8 cellular contexts compared by ENCODE assay signal in the genomic region with DNA sequence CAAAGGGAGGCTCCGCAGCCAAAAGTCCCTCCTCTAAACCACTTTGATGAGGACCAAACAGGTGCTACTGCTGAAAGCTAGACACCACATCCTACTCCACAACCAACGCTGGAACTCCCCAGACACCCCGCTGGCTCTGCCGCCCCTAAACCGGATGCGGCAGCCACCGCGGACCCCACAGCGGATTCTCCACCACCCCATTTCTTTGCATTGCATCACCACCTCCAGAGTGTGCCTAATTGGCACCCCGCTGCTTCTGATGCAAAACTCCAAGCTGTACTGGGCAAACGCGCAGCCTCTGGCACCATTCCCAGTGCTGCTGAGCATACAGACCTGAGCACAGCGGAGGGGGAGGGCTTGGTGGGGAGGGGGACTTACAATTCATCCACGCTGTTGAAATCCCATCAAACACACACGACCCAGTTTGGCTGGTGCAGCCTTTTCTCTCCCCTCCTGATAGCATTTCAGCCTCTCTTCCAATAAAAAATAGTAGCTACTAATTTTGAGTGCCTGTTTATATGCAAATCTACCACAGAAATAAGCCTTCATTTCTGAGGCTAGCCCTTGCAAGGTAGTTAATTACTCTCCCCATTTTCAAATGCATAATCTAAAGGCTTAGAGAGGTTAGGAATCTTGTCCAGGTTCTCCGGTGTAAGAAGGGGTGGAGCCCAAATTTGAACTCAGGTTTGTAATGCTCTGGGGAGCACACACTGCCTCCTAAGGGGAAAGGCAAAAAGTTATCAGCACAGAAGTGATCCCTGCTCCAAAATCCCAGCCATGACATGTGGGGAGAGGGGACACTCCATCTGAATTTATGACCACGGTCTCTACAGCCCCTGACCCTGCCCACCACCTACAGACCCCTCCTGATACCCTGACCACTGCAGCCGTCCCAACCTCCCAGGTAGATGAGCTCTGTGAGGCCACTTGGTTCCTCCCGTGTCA. TPM values are rescaled to one million over a fixed set of nuclear protein-coding genes. Genes with fewer than 3 reads are reported as not detected.
DNase-seq lines count a peak whose midpoint lies in the region; ATAC-seq and TF ChIP-seq lines count a peak whose summit lies in the region.

No MANE protein-coding gene starts in this region.

- no peaks in the 10 kb centered on the region for H3K27me3 Mint-ChIP-seq in endodermal cell (ENCODE audit: insufficient read depth)
- peaks cover 15% of the 10 kb centered on the region for H3K27me3 Mint-ChIP-seq in nephron (ENCODE audit: low read depth)

- WGBS in endodermal cell (ENCODE audit: insufficient coverage in 1 of 2, insufficient read length in 1 of 2), 2 experiments: 13 to 15% methylated on average over 7 to 19 of the region's 19 CpGs

- no peaks in the 10 kb centered on the region for H3K9me3 Mint-ChIP-seq in endodermal cell
- H3K9me3 Mint-ChIP-seq in nephron: peaks cover 3% of the 10 kb centered on the region

- H3K36me3 Mint-ChIP-seq in endodermal cell (ENCODE audit: low read depth) (no peaks in the 10 kb centered on the region), nephron (ENCODE audit: low read depth) (peaks cover 8% of the 10 kb centered on the region)

- CTCF ChIA-PET in A673 (lab: Charles Lee): interaction anchor here (0.7 kb wide), 1 partner anchor 105 kb away, joined by 4 read pairs; no protein-coding TSS in a partner anchor

- DNase-seq in A673 (ENCODE audit: low spot score) (peak; percentile 99), NCI-H510A treated with DMSO at 0.1 percent for 48 hours (lab: John Stamatoyannopoulos, UW) (peak; percentile 82), endodermal cell (peak; percentile 89)
- DNase-seq in activated CD8-positive, alpha-beta memory T cell treated with anti-CD3 and anti-CD28 coated beads for 1 hour (ENCODE audit: extremely low read depth in 1 of 2, low read depth in 1 of 2): peak; percentile 58 to 73
- peak; percentile 84 for DNase-seq in stimulated activated naive CD4-positive, alpha-beta T cell treated with Interleukin-2 at 50 U/mL for 16 hours (lab: John Stamatoyannopoulos, UW)

- H3K9me3 ChIP-seq in A673 (ENCODE audit: low read depth, low read length, poor library complexity, severe bottlenecking) (no peaks in the 10 kb centered on the region), endodermal cell (ENCODE audit: control insufficient read depth, low read length) (peaks cover 6% of the 10 kb centered on the region)

- H3K27ac Mint-ChIP-seq in endodermal cell (peak overlapping the region; percentile 95), nephron (peak overlapping the region; percentile 94 to 96 (median 94))

- TF ChIP-seq CTCF in A673 (conservative IDR thresholded peaks at IDR 0.05; ENCODE audit: low read depth, low read length) (no peak; the same call in 1 of the 2 replicates), endodermal cell (conservative IDR thresholded peaks at IDR 0.05) (peak; percentile 10), nephron (IDR thresholded peaks at IDR 0.05; ENCODE audit: unreplicated experiment in 3 of 3) (no peak)

- intact Hi-C loops in A673 (cut with micrococcal nuclease; ENCODE audit: unreplicated experiment): loop anchor here (1.0 kb wide), 1 partner anchor 12 kb away; a partner anchor contains a TSS

- H3K36me3 ChIP-seq in A673 (ENCODE audit: insufficient read depth, low read length, poor library complexity, severe bottlenecking) (no peaks in the 10 kb centered on the region), endodermal cell (ENCODE audit: control insufficient read depth, insufficient read depth, low read length) (no peaks in the 10 kb centered on the region)

- no TSS peak for BruUV-seq in A673 (replicated peaks; lab: Mats Ljungman, UMichigan)

- POLR2A ChIA-PET in A673 (lab: Charles Lee; ENCODE audit: low non-redundant PET): interaction anchor here (0.6 to 1.8 kb wide), 6 partner anchors 10 to 60 kb away, joined by 3 to 10 read pairs (median 6); no protein-coding TSS in a partner anchor

- peaks cover 66% of the 10 kb centered on the region for H3K4me1 ChIP-seq in A673 (ENCODE audit: insufficient read depth, low read length, poor library complexity, severe bottlenecking)
- peaks cover 19% of the 10 kb centered on the region for H3K4me1 ChIP-seq in endodermal cell (ENCODE audit: control insufficient read depth, insufficient read depth, low read length)

- H3K9ac ChIP-seq in endodermal cell (ENCODE audit: extremely low read depth, low read length, poor library complexity, severe bottlenecking): no peak overlapping the region

- peak; percentile 83 for ATAC-seq in HG03378 (IDR thresholded peaks at IDR 0.05; ENCODE audit: unreplicated experiment)

- TF ChIP-seq POLR2A in GM19193 (IDR thresholded peaks at IDR 0.05; ENCODE audit: extremely low read depth, insufficient read depth, insufficient read length): peak; percentile 36

- H3K27ac ChIP-seq in A673 (ENCODE audit: low read depth, low read length, poor library complexity, severe bottlenecking) (peak overlapping the region; percentile 100), endodermal cell (ENCODE audit: low read depth, low read length) (peak overlapping the region; percentile 92)

- peak overlapping the region; percentile 50 for H3K4me3 ChIP-seq in A673 (ENCODE audit: low read depth, low read length, poor library complexity, severe bottlenecking)
- H3K4me3 ChIP-seq in endodermal cell (ENCODE audit: low read length): no peak overlapping the region

- H3K4me3 Mint-ChIP-seq in endodermal cell (peak overlapping the region; percentile 61), nephron (peak overlapping the region; percentile 82 to 84 (median 83))

- H3K27me3 ChIP-seq in A673 (replicated peaks; ENCODE audit: insufficient read depth, low read depth, low read length, poor library complexity): no peaks in the 10 kb centered on the region
- no peaks in the 10 kb centered on the region for H3K27me3 ChIP-seq in endodermal cell (ENCODE audit: control insufficient read depth, insufficient read depth, low read length, poor library complexity, severe bottlenecking)

- H3K4me1 Mint-ChIP-seq in endodermal cell (peaks cover 62% of the 10 kb centered on the region), nephron (peaks cover 67% of the 10 kb centered on the region)

RNA-seq across cellular contexts. Expression of a gene that starts 12.2 kb away (rescaled TPM):
- total RNA-seq in A673 (2021): 22.1 and 23.1 TPM in 2 replicates
- total RNA-seq in endodermal cell: 10 to 100 TPM; 14.8 to 19.4 TPM
- 42.3 TPM for polyA plus RNA-seq in endodermal cell (2013, experiment 1 of 2)
- 38.7 TPM for polyA plus RNA-seq in endodermal cell (2013, experiment 2 of 2)

RNA-seq across cellular contexts. Expression of a gene that starts 27.3 kb away (rescaled TPM):
- total RNA-seq in A673 (2021): 3.2 and 3.3 TPM in 2 replicates
- total RNA-seq in endodermal cell: 1 to 10 TPM; 2.6 to 3.1 TPM
- 2.2 TPM for polyA plus RNA-seq in endodermal cell (2013, experiment 1 of 2)
- polyA plus RNA-seq in endodermal cell (2013, experiment 2 of 2): 2.4 TPM
